In the genomic region with DNA sequence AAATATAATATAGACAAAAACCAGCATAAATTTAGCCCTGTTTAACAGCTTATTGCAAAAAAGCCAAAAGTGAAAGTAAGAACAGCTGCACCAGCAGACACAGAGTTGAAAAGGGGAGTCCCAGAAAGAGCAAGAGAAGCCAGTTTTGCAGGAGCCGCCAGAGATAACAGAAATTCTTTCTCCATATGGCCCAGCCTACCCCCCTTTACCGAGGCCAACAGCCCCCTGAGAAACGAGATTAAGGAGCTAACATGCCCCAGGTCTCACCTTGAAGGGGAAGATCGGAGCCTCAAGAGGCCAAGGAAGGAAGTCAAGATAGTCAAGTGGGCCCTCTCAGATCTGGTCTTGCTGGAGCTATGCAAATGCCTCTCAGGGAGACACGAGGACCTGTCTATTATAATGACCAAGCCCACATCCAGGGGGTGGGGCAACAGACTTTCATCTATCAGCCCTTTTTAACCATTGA, we compare ENCODE assay signal across 7 cellular contexts. TPM values are rescaled to one million over a fixed set of nuclear protein-coding genes. Genes with fewer than 3 reads are reported as not detected.
DNase-seq lines count a peak whose midpoint lies in the region; ATAC-seq and TF ChIP-seq lines count a peak whose summit lies in the region.

No MANE protein-coding gene starts in this region.

- peak overlapping the region; percentile 5 to 24 for H3K4me3 ChIP-seq in uterus

- H3K9me3 ChIP-seq in uterus, result no peaks in the 10 kb centered on the region

- intact Hi-C loops in uterus (cut with DNase I; ENCODE audit: low total_unique reads), result no loop called here

- TF ChIP-seq POLR2A in GM18951 (IDR thresholded peaks at IDR 0.05; ENCODE audit: extremely low read depth, insufficient read depth, insufficient read length), result peak; percentile 55
- no peak for TF ChIP-seq POLR2A in uterus (IDR thresholded peaks at IDR 0.05)

- H3K4me1 ChIP-seq in uterus, result no peaks in the 10 kb centered on the region

- TF ChIP-seq CTCF in uterus (IDR thresholded peaks at IDR 0.05), result no peak

- H3K27ac ChIP-seq in uterus, result peak overlapping the region; percentile 66 to 80

- H3K36me3 ChIP-seq in uterus, result no peaks in the 10 kb centered on the region

- peak; percentile 65 for ATAC-seq in HG02763 (IDR thresholded peaks at IDR 0.05; ENCODE audit: unreplicated experiment)

- DNase-seq in activated CD4-positive, alpha-beta T cell treated with anti-CD3 and anti-CD28 coated beads, Interleukin-2, amount 50 U/mL, for 48 hours, result peak; percentile 36 to 59
- peak; percentile 52 for DNase-seq in iris pigment epithelial cell (ENCODE audit: low read depth)
- no peak for DNase-seq in uterus
- DNase-seq in NK-92 (lab: John Stamatoyannopoulos, UW; ENCODE audit: unreplicated experiment), result no peak
- DNase-seq in D341Med (ENCODE audit: low spot score), result no peak

- in situ Hi-C loops in GM18951 (cut with MboI; ENCODE audit: low sequenced_read_pairs, unreplicated experiment), result no loop called here

- no peaks in the 10 kb centered on the region for H3K27me3 ChIP-seq in uterus

RNA-seq across cellular contexts. Expression of gene ACOX3, which starts 4.8 kb away (rescaled TPM):
- 10 to 100 TPM; 17.9 to 31.1 (median 22.5) TPM for total RNA-seq in uterus

RNA-seq across cellular contexts. Expression of gene TRMT44, which starts 4.9 kb away (rescaled TPM):
- total RNA-seq in uterus, result 10 to 100 TPM in 3 of 4 donors, 1 to 10 TPM in 1; 3.3 to 38.8 (median 32.3) TPM

Comparison
In these comparisons a context has a peak if more than half of its experiments do, and no peak if none do; other contexts are left out.
1. DNase-seq: peak in activated CD4-positive, alpha-beta T cell treated with anti-CD3 and anti-CD28 coated beads, Interleukin-2, amount 50 U/mL, for 48 hours (2 of 2) and iris pigment epithelial cell (single experiment); none in uterus (0 of 2), NK-92 (single experiment) and D341Med (single experiment).